Comparison of ENCODE assay signal across 9 cellular contexts in the genomic region with DNA sequence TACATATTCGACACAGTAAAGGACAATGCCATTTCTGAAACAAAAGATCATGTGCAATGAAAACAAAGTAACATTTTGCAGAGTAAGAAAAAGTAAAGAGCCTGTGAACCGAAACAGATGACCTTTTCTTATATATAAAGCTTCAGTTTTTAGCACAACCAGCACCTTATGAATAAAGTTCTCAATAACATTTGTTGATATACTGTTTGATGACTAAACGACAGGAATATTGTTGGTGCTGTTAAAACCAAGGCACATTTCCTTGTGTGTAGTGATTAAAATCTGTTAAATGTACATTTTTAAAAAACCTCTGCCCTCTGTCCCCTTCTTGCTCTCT. TPM values are rescaled to one million over a fixed set of nuclear protein-coding genes. Genes with fewer than 3 reads are reported as not detected.
A peak's percentile ranks its signal among the peaks of the same experiment; 100 is the strongest.
DNase-seq lines count a peak whose midpoint lies in the region; ATAC-seq and TF ChIP-seq lines count a peak whose summit lies in the region.
"Had no signal": no experiment of that assay in that cellular context is flagged by ENCODE, and none has a peak within 500 bp of the region (broad histone marks: within the 10 kb centered on the region; RNA-seq: fewer than 3 reads in every experiment).

No MANE protein-coding gene starts in this region.

- peak overlapping the region; percentile 91; the same call in 1 of the 2 replicates for H3K27ac Mint-ChIP-seq in WTC11

- H3K4me1 ChIP-seq in iPS-18a (ENCODE audit: control insufficient read depth, low read depth, low read length) (peaks cover 30% of the 10 kb centered on the region), stomach (peaks cover 0 to 49% (median 35%) of the 10 kb centered on the region in 4 donors)

- TF ChIP-seq EP300 in stomach (IDR thresholded peaks at IDR 0.05), result no peak

- 1 to 6% (median 4%) methylated on average over 3 of the region's 3 CpGs for WGBS in stomach, 5 donors

- DNase-seq in NCI-H1092 treated with DMSO at 0.1 percent for 48 hours (lab: John Stamatoyannopoulos, UW) (peak; percentile 23), NCI-H1092 (lab: John Stamatoyannopoulos, UW) (no peak), WTC11 (ENCODE audit: low spot score) (no peak), stomach (no peak), DMS79 (lab: John Stamatoyannopoulos, UW) (no peak), DMS 273 (lab: John Stamatoyannopoulos, UW; ENCODE audit: unreplicated experiment) (no peak), NCI-H1436 (lab: John Stamatoyannopoulos, UW) (no peak)

- TF ChIP-seq CTCF in WTC11 (IDR thresholded peaks at IDR 0.05) (no peak), stomach (IDR thresholded peaks at IDR 0.05) (no peak)

- peak overlapping the region; percentile 94 for H3K9ac ChIP-seq in iPS-18a (ENCODE audit: low read length)

- intact Hi-C loops in stomach (cut with DNase I; ENCODE audit: low total_unique reads), result no loop called here

- H3K4me3 ChIP-seq in iPS-18a (ENCODE audit: low read length), result peak overlapping the region; percentile 97
- peak overlapping the region; percentile 75 to 97 (median 80) for H3K4me3 ChIP-seq in stomach

- H3K36me3 Mint-ChIP-seq in WTC11, result peaks cover 5% of the 10 kb centered on the region

- POLR2A ChIA-PET in WTC11 (lab: Charles Lee), result no interaction called here

- no peaks in the 10 kb centered on the region for H3K27me3 Mint-ChIP-seq in WTC11 (ENCODE audit: low read depth)

- H3K36me3 ChIP-seq in iPS-18a (ENCODE audit: control insufficient read depth, low read depth, low read length) (no peaks in the 10 kb centered on the region), stomach (no peaks in the 10 kb centered on the region)

- H3K9me3 Mint-ChIP-seq in WTC11, result no peaks in the 10 kb centered on the region

- no peak for ATAC-seq in WTC11

- CTCF ChIA-PET in WTC11 (lab: Charles Lee), result interaction anchor here (1.0 kb wide), 1 partner anchor 108 kb away, joined by 4 read pairs; no protein-coding TSS in a partner anchor

- no peaks in the 10 kb centered on the region for H3K27me3 ChIP-seq in iPS-18a (ENCODE audit: control insufficient read depth, insufficient read depth, low read length)
- no peaks in the 10 kb centered on the region for H3K27me3 ChIP-seq in stomach

- peaks cover 43% of the 10 kb centered on the region for H3K4me1 Mint-ChIP-seq in WTC11

- TF ChIP-seq POLR2A in stomach (IDR thresholded peaks at IDR 0.05), result no peak

- H3K4me3 Mint-ChIP-seq in WTC11, result peak overlapping the region; percentile 89

- H3K27ac ChIP-seq in iPS-18a (ENCODE audit: low read length), result no peak overlapping the region
- peak overlapping the region in 4 of 5 donors; percentile 96 to 99 (median 98) for H3K27ac ChIP-seq in stomach
- H3K27ac ChIP-seq: 22Rv1 had no signal

- H3K9me3 ChIP-seq in iPS-18a (ENCODE audit: control insufficient read depth, low read depth, low read length) (no peaks in the 10 kb centered on the region), stomach (no peaks in the 10 kb centered on the region)

TF ChIP-seq in WTC11, 78 proteins besides CTCF, POLR2A, EP300 and RAD21 (continues in another document):
- TF ChIP-seq SP1 (CRISPR knock-in tag; conservative IDR thresholded peaks at IDR 0.05) (no peak), TEAD1 (CRISPR knock-in tag; IDR thresholded peaks at IDR 0.05) (no peak), ATF3 (CRISPR knock-in tag; conservative IDR thresholded peaks at IDR 0.05) (no peak), PREB (CRISPR knock-in tag; IDR thresholded peaks at IDR 0.05; ENCODE audit: borderline replicate concordance) (no peak), ZNF423 (CRISPR knock-in tag; IDR thresholded peaks at IDR 0.05) (no peak), JAZF1 (CRISPR knock-in tag; IDR thresholded peaks at IDR 0.05) (no peak), TCF7 (CRISPR knock-in tag; IDR thresholded peaks at IDR 0.05; ENCODE audit: low read depth) (no peak), GABPB1 (CRISPR knock-in tag; IDR thresholded peaks at IDR 0.05) (no peak), CREM (CRISPR knock-in tag; IDR thresholded peaks at IDR 0.05) (no peak), ZNF396 (CRISPR knock-in tag; IDR thresholded peaks at IDR 0.05; ENCODE audit: borderline replicate concordance) (no peak), ZBTB21 (CRISPR knock-in tag; IDR thresholded peaks at IDR 0.05; ENCODE audit: borderline replicate concordance) (no peak), FOXJ3 (CRISPR knock-in tag; IDR thresholded peaks at IDR 0.05; ENCODE audit: borderline replicate concordance) (no peak)
- TF ChIP-seq, protein P1, sequence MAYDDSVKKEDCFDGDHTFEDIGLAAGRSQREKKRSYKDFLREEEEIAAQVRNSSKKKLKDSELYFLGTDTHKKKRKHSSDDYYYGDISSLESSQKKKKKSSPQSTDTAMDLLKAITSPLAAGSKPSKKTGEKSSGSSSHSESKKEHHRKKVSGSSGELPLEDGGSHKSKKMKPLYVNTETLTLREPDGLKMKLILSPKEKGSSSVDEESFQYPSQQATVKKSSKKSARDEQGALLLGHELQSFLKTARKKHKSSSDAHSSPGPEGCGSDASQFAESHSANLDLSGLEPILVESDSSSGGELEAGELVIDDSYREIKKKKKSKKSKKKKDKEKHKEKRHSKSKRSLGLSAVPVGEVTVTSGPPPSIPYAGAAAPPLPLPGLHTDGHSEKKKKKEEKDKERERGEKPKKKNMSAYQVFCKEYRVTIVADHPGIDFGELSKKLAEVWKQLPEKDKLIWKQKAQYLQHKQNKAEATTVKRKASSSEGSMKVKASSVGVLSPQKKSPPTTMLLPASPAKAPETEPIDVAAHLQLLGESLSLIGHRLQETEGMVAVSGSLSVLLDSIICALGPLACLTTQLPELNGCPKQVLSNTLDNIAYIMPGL (CRISPR knock-in tag; IDR thresholded peaks at IDR 0.05), result no peak
- TF ChIP-seq, protein P2, sequence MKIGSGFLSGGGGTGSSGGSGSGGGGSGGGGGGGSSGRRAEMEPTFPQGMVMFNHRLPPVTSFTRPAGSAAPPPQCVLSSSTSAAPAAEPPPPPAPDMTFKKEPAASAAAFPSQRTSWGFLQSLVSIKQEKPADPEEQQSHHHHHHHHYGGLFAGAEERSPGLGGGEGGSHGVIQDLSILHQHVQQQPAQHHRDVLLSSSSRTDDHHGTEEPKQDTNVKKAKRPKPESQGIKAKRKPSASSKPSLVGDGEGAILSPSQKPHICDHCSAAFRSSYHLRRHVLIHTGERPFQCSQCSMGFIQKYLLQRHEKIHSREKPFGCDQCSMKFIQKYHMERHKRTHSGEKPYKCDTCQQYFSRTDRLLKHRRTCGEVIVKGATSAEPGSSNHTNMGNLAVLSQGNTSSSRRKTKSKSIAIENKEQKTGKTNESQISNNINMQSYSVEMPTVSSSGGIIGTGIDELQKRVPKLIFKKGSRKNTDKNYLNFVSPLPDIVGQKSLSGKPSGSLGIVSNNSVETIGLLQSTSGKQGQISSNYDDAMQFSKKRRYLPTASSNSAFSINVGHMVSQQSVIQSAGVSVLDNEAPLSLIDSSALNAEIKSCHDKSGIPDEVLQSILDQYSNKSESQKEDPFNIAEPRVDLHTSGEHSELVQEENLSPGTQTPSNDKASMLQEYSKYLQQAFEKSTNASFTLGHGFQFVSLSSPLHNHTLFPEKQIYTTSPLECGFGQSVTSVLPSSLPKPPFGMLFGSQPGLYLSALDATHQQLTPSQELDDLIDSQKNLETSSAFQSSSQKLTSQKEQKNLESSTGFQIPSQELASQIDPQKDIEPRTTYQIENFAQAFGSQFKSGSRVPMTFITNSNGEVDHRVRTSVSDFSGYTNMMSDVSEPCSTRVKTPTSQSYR (CRISPR knock-in tag; IDR thresholded peaks at IDR 0.05), result no peak
- TF ChIP-seq, protein P3, sequence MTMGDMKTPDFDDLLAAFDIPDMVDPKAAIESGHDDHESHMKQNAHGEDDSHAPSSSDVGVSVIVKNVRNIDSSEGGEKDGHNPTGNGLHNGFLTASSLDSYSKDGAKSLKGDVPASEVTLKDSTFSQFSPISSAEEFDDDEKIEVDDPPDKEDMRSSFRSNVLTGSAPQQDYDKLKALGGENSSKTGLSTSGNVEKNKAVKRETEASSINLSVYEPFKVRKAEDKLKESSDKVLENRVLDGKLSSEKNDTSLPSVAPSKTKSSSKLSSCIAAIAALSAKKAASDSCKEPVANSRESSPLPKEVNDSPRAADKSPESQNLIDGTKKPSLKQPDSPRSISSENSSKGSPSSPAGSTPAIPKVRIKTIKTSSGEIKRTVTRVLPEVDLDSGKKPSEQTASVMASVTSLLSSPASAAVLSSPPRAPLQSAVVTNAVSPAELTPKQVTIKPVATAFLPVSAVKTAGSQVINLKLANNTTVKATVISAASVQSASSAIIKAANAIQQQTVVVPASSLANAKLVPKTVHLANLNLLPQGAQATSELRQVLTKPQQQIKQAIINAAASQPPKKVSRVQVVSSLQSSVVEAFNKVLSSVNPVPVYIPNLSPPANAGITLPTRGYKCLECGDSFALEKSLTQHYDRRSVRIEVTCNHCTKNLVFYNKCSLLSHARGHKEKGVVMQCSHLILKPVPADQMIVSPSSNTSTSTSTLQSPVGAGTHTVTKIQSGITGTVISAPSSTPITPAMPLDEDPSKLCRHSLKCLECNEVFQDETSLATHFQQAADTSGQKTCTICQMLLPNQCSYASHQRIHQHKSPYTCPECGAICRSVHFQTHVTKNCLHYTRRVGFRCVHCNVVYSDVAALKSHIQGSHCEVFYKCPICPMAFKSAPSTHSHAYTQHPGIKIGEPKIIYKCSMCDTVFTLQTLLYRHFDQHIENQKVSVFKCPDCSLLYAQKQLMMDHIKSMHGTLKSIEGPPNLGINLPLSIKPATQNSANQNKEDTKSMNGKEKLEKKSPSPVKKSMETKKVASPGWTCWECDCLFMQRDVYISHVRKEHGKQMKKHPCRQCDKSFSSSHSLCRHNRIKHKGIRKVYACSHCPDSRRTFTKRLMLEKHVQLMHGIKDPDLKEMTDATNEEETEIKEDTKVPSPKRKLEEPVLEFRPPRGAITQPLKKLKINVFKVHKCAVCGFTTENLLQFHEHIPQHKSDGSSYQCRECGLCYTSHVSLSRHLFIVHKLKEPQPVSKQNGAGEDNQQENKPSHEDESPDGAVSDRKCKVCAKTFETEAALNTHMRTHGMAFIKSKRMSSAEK (CRISPR knock-in tag; IDR thresholded peaks at IDR 0.05; ENCODE audit: borderline replicate concordance), result no peak

RNA-seq across cellular contexts. Expression of gene PELI1, which starts 1.4 kb away (rescaled TPM):
- total RNA-seq in WTC11 (2021) (43.0 to 53.5 TPM (median 47.3 TPM) in 3 replicates), stomach (100 to 1,000 TPM in 1 of 5 donors, 10 to 100 TPM in 3, 1 to 10 TPM in 1; 7.6 to 165 (median 60.8) TPM)
- 10 to 100 TPM in 2 of 3 donors, 1 to 10 TPM in 1; 6.9 to 17.4 (median 11.8) TPM for polyA plus RNA-seq in stomach
